Comparison of ENCODE assay signal across 18 cellular contexts in the genomic region with DNA sequence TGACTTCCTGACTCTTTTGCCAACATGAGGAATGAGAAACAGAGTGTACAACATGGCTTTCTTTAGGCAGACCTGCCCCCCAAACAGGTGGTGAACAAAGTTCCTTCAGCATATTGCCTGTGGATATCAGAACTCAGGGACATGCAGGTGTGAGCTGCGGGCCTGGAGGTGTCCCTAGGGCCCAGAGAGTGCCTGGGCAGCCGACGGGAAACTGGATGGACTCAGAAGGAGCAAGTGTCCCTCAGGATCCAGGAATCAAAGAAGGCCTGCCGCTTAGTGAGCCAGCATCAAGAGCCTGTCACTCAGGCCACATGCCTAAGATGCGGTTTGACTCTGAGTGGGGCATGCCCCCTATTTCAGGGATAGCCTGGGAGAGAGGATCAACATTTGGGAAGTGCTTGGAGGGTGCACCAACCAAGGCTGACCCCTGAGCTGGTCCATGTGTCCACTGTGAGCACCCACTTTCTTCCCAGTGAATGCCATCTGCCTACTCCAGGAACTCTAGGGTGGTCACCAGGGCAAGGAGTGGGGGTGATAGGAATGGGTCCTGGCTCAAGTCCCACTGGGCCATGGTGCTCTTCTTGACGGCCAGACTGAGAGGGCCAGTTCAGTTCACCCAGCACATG. TPM values are rescaled to one million over a fixed set of nuclear protein-coding genes. Genes with fewer than 3 reads are reported as not detected.
DNase-seq lines count a peak whose midpoint lies in the region; ATAC-seq, FAIRE-seq and TF ChIP-seq lines count a peak whose summit lies in the region.
"Had no signal": no experiment of that assay in that cellular context is flagged by ENCODE, and none has a peak within 500 bp of the region (broad histone marks: within the 10 kb centered on the region; RNA-seq: fewer than 3 reads in every experiment).

No MANE protein-coding gene starts in this region.

- peak overlapping the region; percentile 38 to 61 for H3K27ac ChIP-seq in uterus
- H3K27ac ChIP-seq: 22Rv1 had no signal

- no peak overlapping the region for H3K27ac Mint-ChIP-seq in activated CD4-positive, alpha-beta T cell treated with anti-CD3 and anti-CD28 coated beads, Interleukin-2, amount 10 ng/mL, durations not matched to agents 24 days and 14 days
- H3K27ac Mint-ChIP-seq in activated CD4-positive, alpha-beta T cell treated with anti-CD3 and anti-CD28 coated beads, Interleukin-2, amount 10 ng/mL, durations not matched to agents 7 days and 5 days: no peak overlapping the region
- H3K27ac Mint-ChIP-seq: B cell; CD4-positive, alpha-beta T cell had no signal

- no peak for FAIRE-seq in D721Med (lab: Jason Lieb, UNC)
- FAIRE-seq: K562 had no signal

- H3K9me3 Mint-ChIP-seq in activated CD4-positive, alpha-beta T cell treated with anti-CD3 and anti-CD28 coated beads, Interleukin-2, amount 10 ng/mL, durations not matched to agents 24 days and 14 days: no peaks in the 10 kb centered on the region
- no peaks in the 10 kb centered on the region for H3K9me3 Mint-ChIP-seq in activated CD4-positive, alpha-beta T cell treated with anti-CD3 and anti-CD28 coated beads, Interleukin-2, amount 10 ng/mL, durations not matched to agents 7 days and 5 days
- H3K9me3 Mint-ChIP-seq: CD4-positive, alpha-beta T cell had no signal

- no peaks in the 10 kb centered on the region for H3K9me3 ChIP-seq in uterus

- H3K27me3 ChIP-seq in uterus: no peaks in the 10 kb centered on the region

- no peaks in the 10 kb centered on the region for H3K36me3 ChIP-seq in uterus

- peaks cover 6 to 15% of the 10 kb centered on the region in 2 donors for H3K4me1 ChIP-seq in uterus

- peaks cover 5% of the 10 kb centered on the region for H3K27me3 Mint-ChIP-seq in activated CD4-positive, alpha-beta T cell treated with anti-CD3 and anti-CD28 coated beads, Interleukin-2, amount 10 ng/mL, durations not matched to agents 24 days and 14 days
- no peaks in the 10 kb centered on the region for H3K27me3 Mint-ChIP-seq in activated CD4-positive, alpha-beta T cell treated with anti-CD3 and anti-CD28 coated beads, Interleukin-2, amount 10 ng/mL, durations not matched to agents 7 days and 5 days
- H3K27me3 Mint-ChIP-seq: CD4-positive, alpha-beta T cell had no signal

- no peaks in the 10 kb centered on the region for H3K36me3 Mint-ChIP-seq in activated CD4-positive, alpha-beta T cell treated with anti-CD3 and anti-CD28 coated beads, Interleukin-2, amount 10 ng/mL, durations not matched to agents 24 days and 14 days (ENCODE audit: low read depth)
- no peaks in the 10 kb centered on the region for H3K36me3 Mint-ChIP-seq in activated CD4-positive, alpha-beta T cell treated with anti-CD3 and anti-CD28 coated beads, Interleukin-2, amount 10 ng/mL, durations not matched to agents 7 days and 5 days (ENCODE audit: low read depth)

- TF ChIP-seq POLR2A in uterus (IDR thresholded peaks at IDR 0.05) (no peak), erythroblast (IDR thresholded peaks at IDR 0.05; ENCODE audit: low read length) (no peak)

- DNase-seq in activated CD4-positive, alpha-beta T cell treated with anti-CD3 and anti-CD28 coated beads, Interleukin-2, amount 10 ng/mL, durations not matched to agents 24 days and 14 days: peak; percentile 45
- no peak for DNase-seq in activated CD4-positive, alpha-beta T cell treated with anti-CD3 and anti-CD28 coated beads, Interleukin-2, amount 10 ng/mL, durations not matched to agents 7 days and 5 days
- DNase-seq in left cardiac atrium: no peak
- DNase-seq in omental fat pad (ENCODE audit: low spot score): no peak
- DNase-seq in uterus: no peak
- DNase-seq in erythroblast (lab: John Stamatoyannopoulos, UW): no peak
- no peak for DNase-seq in D721Med (ENCODE audit: insufficient read length, low spot score)
- DNase-seq in hepatic stellate cell (ENCODE audit: low spot score): no peak
- DNase-seq: Calu3; CD4-positive, alpha-beta T cell; DMS79; NCI-H1417; NCI-H187 treated with DMSO at 0.1 percent for 48 hours; NCI-H69 had no signal

- TF ChIP-seq CTCF in omental fat pad (IDR thresholded peaks at IDR 0.05) (no peak), uterus (IDR thresholded peaks at IDR 0.05) (no peak), D721Med (IDR thresholded peaks at IDR 0.05; ENCODE audit: insufficient read depth, missing control alignments) (no peak)

- no peak overlapping the region for H3K4me3 Mint-ChIP-seq in activated CD4-positive, alpha-beta T cell treated with anti-CD3 and anti-CD28 coated beads, Interleukin-2, amount 10 ng/mL, durations not matched to agents 24 days and 14 days
- H3K4me3 Mint-ChIP-seq in activated CD4-positive, alpha-beta T cell treated with anti-CD3 and anti-CD28 coated beads, Interleukin-2, amount 10 ng/mL, durations not matched to agents 7 days and 5 days: no peak overlapping the region
- H3K4me3 Mint-ChIP-seq: B cell; CD4-positive, alpha-beta T cell had no signal

- intact Hi-C loops in activated CD4-positive, alpha-beta T cell treated with anti-CD3 and anti-CD28 coated beads, Interleukin-2, amount 10 ng/mL, durations not matched to agents 24 days and 14 days (cut with micrococcal nuclease): no loop called here
- intact Hi-C loops in left cardiac atrium (cut with DNase I): no loop called here
- intact Hi-C loops in uterus (cut with DNase I; ENCODE audit: low total_unique reads): no loop called here

- H3K4me1 Mint-ChIP-seq in activated CD4-positive, alpha-beta T cell treated with anti-CD3 and anti-CD28 coated beads, Interleukin-2, amount 10 ng/mL, durations not matched to agents 24 days and 14 days: no peaks in the 10 kb centered on the region
- peaks cover 4% of the 10 kb centered on the region for H3K4me1 Mint-ChIP-seq in activated CD4-positive, alpha-beta T cell treated with anti-CD3 and anti-CD28 coated beads, Interleukin-2, amount 10 ng/mL, durations not matched to agents 7 days and 5 days
- H3K4me1 Mint-ChIP-seq: B cell had no signal

- no peak overlapping the region for H3K4me3 ChIP-seq in uterus
- H3K4me3 ChIP-seq: K562 had no signal

- CTCF ChIA-PET in activated CD4-positive, alpha-beta T cell treated with anti-CD3 and anti-CD28 coated beads, Interleukin-2, amount 10 ng/mL, durations not matched to agents 7 days and 5 days (lab: Charles Lee): no interaction called here

- peak; percentile 19 to 20 for ATAC-seq in left cardiac atrium
- ATAC-seq in omental fat pad (ENCODE audit: low FRiP score): peak; percentile 32
- ATAC-seq: HCT116, K562 had no signal

- POLR2A ChIA-PET in activated CD4-positive, alpha-beta T cell treated with anti-CD3 and anti-CD28 coated beads, Interleukin-2, amount 10 ng/mL, durations not matched to agents 7 days and 5 days (lab: Charles Lee): no interaction called here

RNA-seq across cellular contexts. Expression of gene POLR2M, which starts 16.1 kb away (rescaled TPM):
- 54.5 and 55.4 TPM in 2 replicates for total RNA-seq in activated CD4-positive, alpha-beta T cell treated with anti-CD3 and anti-CD28 coated beads, Interleukin-2, amount 10 ng/mL, durations not matched to agents 24 days and 14 days
- 10 to 100 TPM; 61.6 to 63.8 TPM for total RNA-seq in activated CD4-positive, alpha-beta T cell treated with anti-CD3 and anti-CD28 coated beads, Interleukin-2, amount 10 ng/mL, durations not matched to agents 7 days and 5 days
- total RNA-seq in left cardiac atrium: 10 to 100 TPM; 45.6 to 51.2 TPM
- total RNA-seq in omental fat pad: 100 to 1,000 TPM in 2 of 4 donors, 10 to 100 TPM in 2; 60.4 to 186 (median 90.5) TPM
- 1,000 to 10,000 TPM in 2 of 4 donors, 100 to 1,000 TPM in 1, 10 to 100 TPM in 1; 95.2 to 1,545 (median 900) TPM for total RNA-seq in uterus
